8 cellular contexts compared by ENCODE assay signal in the genomic region with DNA sequence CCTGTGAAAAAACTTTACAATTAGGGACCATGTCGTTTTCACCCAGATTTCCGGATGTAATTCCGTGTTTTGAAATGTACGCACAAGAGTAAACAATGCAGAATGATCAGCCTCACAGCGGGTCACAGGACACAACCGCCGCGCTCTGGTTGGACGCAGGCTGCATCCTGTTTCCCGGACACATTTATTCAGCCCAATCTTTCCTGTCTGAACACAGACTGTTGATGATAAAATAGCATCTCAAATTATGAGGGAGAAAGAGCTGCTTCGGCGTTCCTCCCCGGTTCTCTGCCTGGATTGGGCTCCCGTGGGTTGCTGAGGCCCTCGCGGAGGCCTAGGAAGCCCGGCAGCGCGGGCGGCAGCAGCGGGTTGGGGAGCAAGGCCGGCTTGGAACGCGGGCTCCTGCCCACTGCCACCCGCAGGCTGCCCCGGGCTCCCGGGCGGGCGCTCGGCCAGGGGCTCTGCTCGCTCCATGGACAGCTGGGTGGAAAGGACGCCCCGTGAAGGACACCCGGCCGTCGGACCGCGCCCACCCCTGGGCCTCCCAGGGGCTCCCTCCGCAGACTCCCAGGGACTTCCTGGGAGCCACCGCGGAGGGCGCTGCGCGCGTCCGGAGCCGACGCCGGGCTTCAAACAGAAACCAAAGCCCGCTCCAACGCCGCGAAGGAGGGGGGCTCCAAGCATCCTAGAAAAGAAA.
DNase-seq lines count a peak whose midpoint lies in the region; FAIRE-seq and TF ChIP-seq lines count a peak whose summit lies in the region.

No MANE protein-coding gene starts in this region.

- intact Hi-C loops in testis (cut with DNase I; ENCODE audit: low total_unique reads): no loop called here

- H4K8ac ChIP-seq in mesenchymal stem cell (ENCODE audit: low read length): peak overlapping the region; percentile 98

- H2BK12ac ChIP-seq in mesenchymal stem cell (ENCODE audit: low read length in 2 of 2): peak overlapping the region in 1 of 2 experiments; percentile 66

- H3K79me1 ChIP-seq in mesenchymal stem cell (replicated peaks; ENCODE audit: low read length, poor library complexity, severe bottlenecking): no peaks in the 10 kb centered on the region

- H3K27me3 ChIP-seq in H7 (ENCODE audit: control insufficient read depth, insufficient read depth, low read length) (peaks cover 4% of the 10 kb centered on the region; the same call in 1 of the 2 replicates), mesenchymal stem cell (ENCODE audit: control insufficient read depth in 1 of 2, insufficient read depth in 1 of 2, low read length in 2 of 2) (no peaks in the 10 kb centered on the region), testis (no peaks in the 10 kb centered on the region)

- peak overlapping the region; percentile 29 for H3K4me2 ChIP-seq in mesenchymal stem cell (ENCODE audit: low read length, poor library complexity, severe bottlenecking)

- H3K23ac ChIP-seq in mesenchymal stem cell (ENCODE audit: low read length in 2 of 2): peak overlapping the region in 1 of 2 experiments; percentile 60

- TF ChIP-seq CTCF in LNCAP (IDR thresholded peaks at IDR 0.05) (peak; percentile 10; the same call in 1 of the 2 replicates), testis (IDR thresholded peaks at IDR 0.05) (peak in 2 of 3 experiments; percentile 11 to 40)

- H3K4ac ChIP-seq in mesenchymal stem cell (ENCODE audit: low read depth in 1 of 2, low read length in 2 of 2): peak overlapping the region; percentile 62 to 99

- H4K91ac ChIP-seq in mesenchymal stem cell (ENCODE audit: low read length): peak overlapping the region; percentile 95

- H2BK15ac ChIP-seq in mesenchymal stem cell (ENCODE audit: low read depth, poor library complexity, severe bottlenecking): peak overlapping the region; percentile 100

- FAIRE-seq in GM12891 (lab: Jason Lieb, UNC): peak; percentile 68

- peak overlapping the region; percentile 50 to 98 for H3K18ac ChIP-seq in mesenchymal stem cell (ENCODE audit: low read depth in 1 of 2, low read length in 2 of 2)

- TF ChIP-seq POLR2A in GM12891 (IDR thresholded peaks at IDR 0.05; ENCODE audit: low read depth, low read length) (no peak), erythroblast (IDR thresholded peaks at IDR 0.05; ENCODE audit: low read length) (peak; percentile 51), testis (IDR thresholded peaks at IDR 0.05) (no peak)

- peak overlapping the region; percentile 57 for H2BK5ac ChIP-seq in mesenchymal stem cell (ENCODE audit: low read depth, low read length, poor library complexity, severe bottlenecking)

- under 1% methylated on average over 53 of the region's 53 CpGs for WGBS in mesenchymal stem cell
- WGBS in testis, 2 donors: 0 to 1% methylated on average over 17 to 48 of the region's 53 CpGs

- no peak overlapping the region for H3K14ac ChIP-seq in mesenchymal stem cell (ENCODE audit: low read length in 2 of 2)

- peak overlapping the region; percentile 97 for H2BK120ac ChIP-seq in mesenchymal stem cell (ENCODE audit: low read depth, low read length)

- H3K9ac ChIP-seq in mesenchymal stem cell (ENCODE audit: low read length): peak overlapping the region; percentile 95

- no peaks in the 10 kb centered on the region for H3K36me3 ChIP-seq in H7 (replicated peaks; ENCODE audit: control insufficient read depth, insufficient read depth, low read length)
- H3K36me3 ChIP-seq in mesenchymal stem cell (ENCODE audit: control insufficient read depth in 1 of 2, insufficient read depth in 2 of 2, low read depth in 1 of 2, low read length in 2 of 2): no peaks in the 10 kb centered on the region
- H3K36me3 ChIP-seq in testis (ENCODE audit: low read depth, missing control alignments): no peaks in the 10 kb centered on the region

- no peaks in the 10 kb centered on the region for H3K9me3 ChIP-seq in mesenchymal stem cell (ENCODE audit: control insufficient read depth, low read length)
- H3K9me3 ChIP-seq in testis: no peaks in the 10 kb centered on the region

- H2AK5ac ChIP-seq in mesenchymal stem cell (ENCODE audit: low read length, severe bottlenecking): no peak overlapping the region

- H3K4me1 ChIP-seq in mesenchymal stem cell (ENCODE audit: control insufficient read depth, insufficient read depth, low read depth, low read length) (no peaks in the 10 kb centered on the region), testis (no peaks in the 10 kb centered on the region)

- H2AFZ ChIP-seq in mesenchymal stem cell (ENCODE audit: low read depth, low read length): peak overlapping the region; percentile 3

- H3K27ac ChIP-seq in mesenchymal stem cell (ENCODE audit: low read length, poor library complexity, severe bottlenecking) (peak overlapping the region; percentile 56), testis (peak overlapping the region; percentile 95 to 96)

- DNase-seq in GM12891 (ENCODE audit: insufficient read length, low spot score) (peak; percentile 11), H7 (peak; percentile 81), SKM-1 (lab: John Stamatoyannopoulos, UW; ENCODE audit: unreplicated experiment) (peak; percentile 73), erythroblast (lab: John Stamatoyannopoulos, UW) (peak; percentile 89 to 92), mesenchymal stem cell (peak; percentile 90), testis (peak; percentile 85), GF-D8 (lab: John Stamatoyannopoulos, UW) (no peak)

- H3K4me3 ChIP-seq in H7 (ENCODE audit: insufficient read depth, low read depth, low read length) (peak overlapping the region; percentile 70), mesenchymal stem cell (ENCODE audit: insufficient read depth in 1 of 2, low read depth in 1 of 2, low read length in 2 of 2) (peak overlapping the region; percentile 72 to 95), testis (peak overlapping the region; percentile 73 to 75)

TF ChIP-seq in GM12891, 5 proteins besides CTCF, POLR2A, EP300 and RAD21:
- TF ChIP-seq POU2F2 (IDR thresholded peaks at IDR 0.05; ENCODE audit: low read depth, low read length) (no peak), PAX5 (IDR thresholded peaks at IDR 0.05; ENCODE audit: insufficient read depth, low read length, severe bottlenecking) (no peak), POLR2AphosphoS5 (IDR thresholded peaks at IDR 0.05; ENCODE audit: low read depth, low read length) (no peak), TAF1 (IDR thresholded peaks at IDR 0.05; ENCODE audit: low read depth, low read length) (no peak), SPI1 (IDR thresholded peaks at IDR 0.05; ENCODE audit: low read depth, low read length) (no peak)
